8 cellular contexts compared by ENCODE assay signal in genomic region chr12:7188557-7189397, GRCh38. TPM values are rescaled to one million over a fixed set of nuclear protein-coding genes. Genes with fewer than 3 reads are reported as not detected.
DNase-seq lines count a peak whose midpoint lies in the region; ATAC-seq, FAIRE-seq and TF ChIP-seq lines count a peak whose summit lies in the region.

No MANE protein-coding gene starts in this region.

- H3K36me3 Mint-ChIP-seq in T-cell, result peaks cover 12% of the 10 kb centered on the region

- H3K36me3 ChIP-seq in HEK293 (ENCODE audit: control insufficient read depth in 2 of 2, insufficient read depth in 1 of 2, low read length in 2 of 2) (peaks cover 4 to 28% of the 10 kb centered on the region in 2 experiments), psoas muscle (ENCODE audit: insufficient read depth in 1 of 2, low read depth in 1 of 2) (peaks cover 0 to 29% of the 10 kb centered on the region in 2 donors)

- 2% methylated on average over 21 of the region's 21 CpGs for WGBS in right cardiac atrium
- 3 to 8% (median 4%) methylated on average over 21 of the region's 21 CpGs for WGBS in psoas muscle, 3 donors

- H3K27ac ChIP-seq in HEK293 (ENCODE audit: extremely low read depth, low read depth, low read length) (peak overlapping the region; percentile 51; the same call in 1 of the 2 replicates), angular gyrus (ENCODE audit: low read depth, low read length) (peak overlapping the region; percentile 83), right cardiac atrium (ENCODE audit: low read length) (peak overlapping the region; percentile 95), psoas muscle (peak overlapping the region; percentile 99)

- peak; percentile 56 for DNase-seq in GF-D8 (lab: John Stamatoyannopoulos, UW)
- DNase-seq in MV-4-11 (lab: John Stamatoyannopoulos, UW), result peak; percentile 37
- DNase-seq in T-cell, result peak; percentile 15 to 72 (median 57)
- peak; percentile 66 to 86 (median 82) for DNase-seq in right cardiac atrium
- DNase-seq in psoas muscle, result peak; percentile 70 to 79
- peak; percentile 81 for DNase-seq in urothelium cell line (ENCODE audit: low spot score)

- ATAC-seq in T-cell (replicated peaks in 1 of 4) (peak; percentile 28 to 39 (median 32)), right cardiac atrium (peak; percentile 69 to 85), psoas muscle (peak; percentile 69 to 83 (median 79))

- H3K27ac Mint-ChIP-seq in T-cell, result peak overlapping the region; percentile 96 to 97

- no peaks in the 10 kb centered on the region for H3K27me3 Mint-ChIP-seq in T-cell

- H3K4me1 ChIP-seq in HEK293 (ENCODE audit: control insufficient read depth, insufficient read depth, low read length) (peaks cover 13% of the 10 kb centered on the region), right cardiac atrium (ENCODE audit: control insufficient read depth, insufficient read depth, low read length) (peaks cover 5% of the 10 kb centered on the region), psoas muscle (peaks cover 20% of the 10 kb centered on the region)

- H3K9me3 Mint-ChIP-seq in T-cell, result no peaks in the 10 kb centered on the region

- H3K4me3 Mint-ChIP-seq in T-cell, result peak overlapping the region; percentile 91 to 96 (median 96)

- intact Hi-C loops in right cardiac atrium (cut with DNase I) (no loop called here), psoas muscle (cut with DNase I) (loop anchor here in 1 of 2 donors (1.0 to 5.0 kb wide), 2 partner anchors 45 to 131 kb away; no protein-coding TSS in a partner anchor)

- POLR2A ChIA-PET in HEK293 (lab: Yijun Ruan, JAX), result interaction anchor here (0.6 to 1.1 kb wide), 5 partner anchors 8 to 317 kb away, joined by 3 to 8 read pairs (median 3); no protein-coding TSS in a partner anchor
- POLR2A ChIA-PET in T-cell (lab: Charles Lee), result interaction anchor here (0.5 to 0.6 kb wide), 3 partner anchors 108 to 656 kb away, joined by 3 read pairs; no protein-coding TSS in a partner anchor

- CTCF ChIA-PET in HEK293 (lab: Yijun Ruan, JAX) (interaction anchor here (0.5 to 4.6 kb wide), 20 partner anchors 9 to 516 kb away, joined by 3 to 27 read pairs (median 3); no protein-coding TSS in a partner anchor), T-cell (lab: Charles Lee) (interaction anchor here (0.5 to 1.4 kb wide), 7 partner anchors 43 to 827 kb away, joined by 3 to 12 read pairs (median 3); partner anchors contain the start of genes ENO2 (in 1 of the 2) and SPSB2 (in 1 of the 2))

- peak overlapping the region; percentile 76 for H3K4me3 ChIP-seq in HEK293 (ENCODE audit: low read depth, low read length)
- peak overlapping the region; percentile 90 for H3K4me3 ChIP-seq in right cardiac atrium (ENCODE audit: low read length)
- peak overlapping the region; percentile 99 for H3K4me3 ChIP-seq in psoas muscle

- H3K27me3 ChIP-seq in right cardiac atrium (ENCODE audit: control insufficient read depth, insufficient read depth) (no peaks in the 10 kb centered on the region), psoas muscle (ENCODE audit: insufficient read depth in 3 of 3, low read length in 2 of 3) (no peaks in the 10 kb centered on the region)

- peak; percentile 89 for TF ChIP-seq CTCF in HEK293 (tag by site-specific recombination; IDR thresholded peaks at IDR 0.05)
- TF ChIP-seq CTCF in psoas muscle (IDR thresholded peaks at IDR 0.05), result peak; percentile 52

- no peak for FAIRE-seq in urothelium cell line (lab: Jason Lieb, UNC)

- peaks cover 39 to 48% (median 41%) of the 10 kb centered on the region in 3 donors for H3K4me1 Mint-ChIP-seq in T-cell

- no peaks in the 10 kb centered on the region for H3K9me3 ChIP-seq in HEK293 (ENCODE audit: control insufficient read depth, insufficient read depth, low read depth, low read length)
- H3K9me3 ChIP-seq in right cardiac atrium (ENCODE audit: control insufficient read depth, low read length), result no peaks in the 10 kb centered on the region
- no peaks in the 10 kb centered on the region for H3K9me3 ChIP-seq in psoas muscle

TF ChIP-seq in HEK293, 187 proteins besides CTCF, POLR2A, EP300 and RAD21 (continues in another document):
- no peak for TF ChIP-seq ZNF223 (tag by site-specific recombination; IDR thresholded peaks at IDR 0.05)
- TF ChIP-seq ZNF404 (tag by site-specific recombination; IDR thresholded peaks at IDR 0.05), result no peak
- TF ChIP-seq FEZF1 (tag by site-specific recombination; IDR thresholded peaks at IDR 0.05), result peak; percentile 79
- TF ChIP-seq ZBTB49 (tag by site-specific recombination; IDR thresholded peaks at IDR 0.05; ENCODE audit: low read depth), result no peak
- TF ChIP-seq ZNF654 (tag by site-specific recombination; IDR thresholded peaks at IDR 0.05; ENCODE audit: low read depth), result peak; percentile 86
- 0 out of 2 replicates have a peak, but pooled peaks have one; percentile 34 for TF ChIP-seq INSM2 (tag by site-specific recombination; IDR thresholded peaks at IDR 0.05)
- no peak for TF ChIP-seq ZNF23 (tag by site-specific recombination; IDR thresholded peaks at IDR 0.05; ENCODE audit: borderline replicate concordance)
- TF ChIP-seq ZNF830 (tag by site-specific recombination; IDR thresholded peaks at IDR 0.05; ENCODE audit: low read depth), result no peak
- TF ChIP-seq ZNF184 (tag by site-specific recombination; IDR thresholded peaks at IDR 0.05), result no peak
- no peak for TF ChIP-seq ZSCAN5A (tag by site-specific recombination; IDR thresholded peaks at IDR 0.05)
- no peak for TF ChIP-seq ZNF169 (tag by site-specific recombination; IDR thresholded peaks at IDR 0.05)
- TF ChIP-seq ZNF221 (tag by site-specific recombination; IDR thresholded peaks at IDR 0.05; ENCODE audit: borderline replicate concordance), result no peak
- TF ChIP-seq ZNF157 (tag by site-specific recombination; IDR thresholded peaks at IDR 0.05), result no peak
- TF ChIP-seq ZNF768 (tag by site-specific recombination; IDR thresholded peaks at IDR 0.05), result peak; percentile 85
- no peak for TF ChIP-seq ZNF549 (tag by site-specific recombination; IDR thresholded peaks at IDR 0.05)
- no peak for TF ChIP-seq ZNF76 (tag by site-specific recombination; IDR thresholded peaks at IDR 0.05; ENCODE audit: borderline replicate concordance, low read depth)
- no peak for TF ChIP-seq ZBTB6 (tag by site-specific recombination; IDR thresholded peaks at IDR 0.05)
- peak; percentile 74 for TF ChIP-seq KLF9 (tag by site-specific recombination; IDR thresholded peaks at IDR 0.05; ENCODE audit: low read depth)

RNA-seq across cellular contexts. Expression of gene PEX5, which starts 0.7 kb away (rescaled TPM):
- 10 to 100 TPM; 24.0 to 44.5 (median 31.1) TPM for total RNA-seq in T-cell
- total RNA-seq in right cardiac atrium, result 10 to 100 TPM; 23.5 to 35.2 (median 29.8) TPM
- polyA plus RNA-seq in right cardiac atrium, result 13.0 TPM
- 100 to 1,000 TPM in 2 of 4 donors, 10 to 100 TPM in 2; 54.6 to 103 (median 94.2) TPM for total RNA-seq in psoas muscle
- 10 to 100 TPM; 51.9 to 98.9 (median 73.0) TPM for polyA plus RNA-seq in psoas muscle

RNA-seq across cellular contexts. Expression of gene CLSTN3, which starts 58.6 kb away (rescaled TPM):
- 10 to 100 TPM; 29.0 to 50.0 (median 41.5) TPM for total RNA-seq in T-cell
- total RNA-seq in right cardiac atrium, result 10 to 100 TPM in 3 of 4 donors, 1 to 10 TPM in 1; 7.0 to 11.1 (median 10.7) TPM
- 13.6 TPM for polyA plus RNA-seq in right cardiac atrium
- total RNA-seq in psoas muscle, result 1 to 10 TPM; 2.8 to 5.1 (median 3.3) TPM
- 1 to 10 TPM; 1.2 to 3.6 (median 1.3) TPM for polyA plus RNA-seq in psoas muscle

Comparison
In these comparisons a context has a peak if more than half of its experiments do, and no peak if none do; other contexts are left out.
1. Peak in every context shown above with its lines: DNase-seq, ATAC-seq, H3K4me3 ChIP-seq and H3K27ac ChIP-seq.